31 cellular contexts compared by ENCODE assay signal in genomic region chr4:29596228-29596627, GRCh38.
"Had no signal": no experiment of that assay in that cellular context is flagged by ENCODE, and none has a peak within 500 bp of the region (broad histone marks: within the 10 kb centered on the region; RNA-seq: fewer than 3 reads in every experiment).

No MANE protein-coding gene starts in this region.

- DNase-seq: activated effector memory CD4-positive, alpha-beta T cell treated with anti-CD3 and anti-CD28 coated beads, Interleukin-2, amount 50 U/mL, for 16 hours; activated effector memory CD4-positive, alpha-beta T cell treated with Interleukin-2 at 50 U/mL for 16 hours; activated gamma-delta T cell; activated gamma-delta T cell treated with Interleukin-2 at 50 U/mL for 16 hours; activated naive CD4-positive, alpha-beta T cell; activated naive CD4-positive, alpha-beta T cell treated with anti-CD3 and anti-CD28 coated beads for 36 hours; activated naive CD4-positive, alpha-beta T cell treated with anti-CD3 and anti-CD28 coated beads, Interleukin-2, amount 10 ng/mL, durations not matched to agents 7 days and 5 days; activated naive CD4-positive, alpha-beta T cell treated with anti-CD3 and anti-CD28 coated beads, Interleukin-2, amount 50 U/mL, for 16 hours; activated naive CD4-positive, alpha-beta T cell treated with Interleukin-2 at 50 U/mL for 16 hours; activated naive CD8-positive, alpha-beta T cell treated with anti-CD3 and anti-CD28 coated beads for 36 hours; activated naive CD8-positive, alpha-beta T cell treated with anti-CD3 and anti-CD28 coated beads, Interleukin-2, amount 10 ng/mL, durations not matched to agents 7 days and 5 days; activated naive CD8-positive, alpha-beta T cell treated with anti-CD3 and anti-CD28 coated beads, Interleukin-2, amount 50 U/mL, for 24 hours; activated T-cell treated with anti-CD3 and anti-CD28 coated beads, Interleukin-2, amount 50 U/mL, for 24 hours; activated T-cell treated with anti-CD3 and anti-CD28 coated beads, Interleukin-2, amount 50 U/mL, for 4 hours; activated T-cell treated with anti-CD3 and anti-CD28 coated beads, Interleukin-2, amount 50 U/mL, for 48 hours; activated T-cell treated with anti-CD3 and anti-CD28 coated beads, Interleukin-2, amount 50 U/mL, for 72 hours; adrenal gland; amniotic stem cell; amygdala; anterior cingulate cortex; aorta; body of pancreas; brain microvascular endothelial cell; caudate nucleus; central memory CD4-positive, alpha-beta T cell; cerebellar nuclear complex had no signal

- H3K27ac ChIP-seq: adrenal gland, ascending aorta, body of pancreas, brain microvascular endothelial cell, breast epithelium, cardiac muscle cell had no signal

- H3K36me3 ChIP-seq: adrenal gland, ascending aorta, brain microvascular endothelial cell, breast epithelium, cardiac muscle cell had no signal

- H3K4me3 ChIP-seq: adrenal gland, ascending aorta, body of pancreas, breast epithelium, cardiac muscle cell had no signal

- H3K9me3 ChIP-seq: adrenal gland, ascending aorta, body of pancreas, breast epithelium had no signal

- H3K27me3 ChIP-seq: adrenal gland, ascending aorta, body of pancreas, brain microvascular endothelial cell, breast epithelium, cardiac muscle cell had no signal

- ATAC-seq: activated naive CD4-positive, alpha-beta T cell treated with anti-CD3 and anti-CD28 coated beads, Interleukin-2, amount 50 U/mL, for 72 hours; activated naive CD8-positive, alpha-beta T cell treated with anti-CD3 and anti-CD28 coated beads, Interleukin-2, amount 50 U/mL, for 24 hours; activated T-cell treated with anti-CD3 and anti-CD28 coated beads, Interleukin-2, amount 50 U/mL, for 4 hours; activated T-cell treated with anti-CD3 and anti-CD28 coated beads, Interleukin-2, amount 50 U/mL, for 72 hours; activated T-helper 17 cell treated with anti-CD3 and anti-CD28 coated beads, Interleukin-2, amount 50 U/mL, for 72 hours; body of pancreas had no signal

- H3K4me1 ChIP-seq: adrenal gland, ascending aorta, body of pancreas, breast epithelium had no signal
